ENCODE assay signal across 14 cellular contexts in genomic region chr2:230443540-230443939, GRCh38. TPM values are rescaled to one million over a fixed set of nuclear protein-coding genes. Genes with fewer than 3 reads are reported as not detected.
A peak's percentile ranks its signal among the peaks of the same experiment; 100 is the strongest.
DNase-seq lines count a peak whose midpoint lies in the region; ATAC-seq, FAIRE-seq and TF ChIP-seq lines count a peak whose summit lies in the region.
"Had no signal": no experiment of that assay in that cellular context is flagged by ENCODE, and none has a peak within 500 bp of the region (broad histone marks: within the 10 kb centered on the region; RNA-seq: fewer than 3 reads in every experiment).

No MANE protein-coding gene starts in this region.

- no peaks in the 10 kb centered on the region for H3K27me3 Mint-ChIP-seq in activated naive CD8-positive, alpha-beta T cell treated with anti-CD3 and anti-CD28 coated beads, Interleukin-2, amount 50 U/mL, for 24 hours

- H3K9ac ChIP-seq in kidney (ENCODE audit: low read length in 2 of 2): no peak overlapping the region

- no peaks in the 10 kb centered on the region for H3K9me3 ChIP-seq in kidney (ENCODE audit: control insufficient read depth in 1 of 2, low read length in 2 of 2)

- peaks cover 88% of the 10 kb centered on the region for H3K4me1 Mint-ChIP-seq in activated naive CD8-positive, alpha-beta T cell treated with anti-CD3 and anti-CD28 coated beads, Interleukin-2, amount 50 U/mL, for 24 hours

- no peak overlapping the region for H3K27ac ChIP-seq in kidney (ENCODE audit: low read depth in 2 of 2, low read length in 2 of 2)
- H3K27ac ChIP-seq: hepatocyte had no signal

- H3K4me3 ChIP-seq in kidney (ENCODE audit: low read length in 2 of 2): no peak overlapping the region
- H3K4me3 ChIP-seq: hepatocyte had no signal

- intact Hi-C loops in kidney (cut with DNase I): no loop called here

- DNase-seq in AG20443 (ENCODE audit: low spot score): peak; percentile 40
- DNase-seq in HCEC 1CT: peak; percentile 63
- no peak for DNase-seq in activated naive CD8-positive, alpha-beta T cell treated with anti-CD3 and anti-CD28 coated beads, Interleukin-2, amount 50 U/mL, for 24 hours
- peak; percentile 14 for DNase-seq in kidney
- DNase-seq in SKM-1 treated with dmso at 0.1 percent for 144 hours (lab: John Stamatoyannopoulos, UW; ENCODE audit: unreplicated experiment): no peak
- DNase-seq in GDM1 (lab: John Stamatoyannopoulos, UW): no peak
- DNase-seq in NCI-H2227 treated with DMSO at 0.1 percent for 48 hours (lab: John Stamatoyannopoulos, UW): no peak
- DNase-seq: activated T-cell treated with anti-CD3 and anti-CD28 coated beads, Interleukin-2, amount 50 U/mL, for 48 hours; Calu3; cortex of kidney; NCI-H1417 treated with DMSO at 0.1 percent for 48 hours; T-helper 9 cell had no signal

- H3K4me1 ChIP-seq in kidney (ENCODE audit: control insufficient read depth in 1 of 2, insufficient read depth in 1 of 2, low read depth in 1 of 2, low read length in 2 of 2): peaks cover 2 to 3% of the 10 kb centered on the region in 2 donors

- H3K9me3 Mint-ChIP-seq in activated naive CD8-positive, alpha-beta T cell treated with anti-CD3 and anti-CD28 coated beads, Interleukin-2, amount 50 U/mL, for 24 hours: peaks cover 8% of the 10 kb centered on the region

- H3K4me3 Mint-ChIP-seq in activated naive CD8-positive, alpha-beta T cell treated with anti-CD3 and anti-CD28 coated beads, Interleukin-2, amount 50 U/mL, for 24 hours: no peak overlapping the region

- H3K27ac Mint-ChIP-seq in activated naive CD8-positive, alpha-beta T cell treated with anti-CD3 and anti-CD28 coated beads, Interleukin-2, amount 50 U/mL, for 24 hours: peak overlapping the region; percentile 61

- ATAC-seq in activated naive CD8-positive, alpha-beta T cell treated with anti-CD3 and anti-CD28 coated beads, Interleukin-2, amount 50 U/mL, for 24 hours: no peak
- ATAC-seq in GM21737 (IDR thresholded peaks at IDR 0.05; ENCODE audit: unreplicated experiment): no peak

- peaks cover 64% of the 10 kb centered on the region for H3K36me3 Mint-ChIP-seq in activated naive CD8-positive, alpha-beta T cell treated with anti-CD3 and anti-CD28 coated beads, Interleukin-2, amount 50 U/mL, for 24 hours (ENCODE audit: low read depth)

- H3K36me3 ChIP-seq in kidney (ENCODE audit: control insufficient read depth in 1 of 2, insufficient read depth in 2 of 2, low read length in 2 of 2): peaks cover 16 to 18% of the 10 kb centered on the region in 2 donors

- no peak for FAIRE-seq in kidney (lab: Jason Lieb, UNC)

- TF ChIP-seq CTCF in kidney (IDR thresholded peaks at IDR 0.05; ENCODE audit: borderline replicate concordance, extremely low read depth, insufficient read depth): no peak

RNA-seq across cellular contexts. Expression of gene SP100, which starts 27.5 kb away (rescaled TPM):
- 118 TPM for total RNA-seq in kidney
- polyA plus RNA-seq in kidney (ENCODE audit: insufficient read depth, low read depth, low replicate concordance): 35.7 TPM

Comparison
In these comparisons a context has a peak if more than half of its experiments do, and no peak if none do; other contexts are left out.
1. DNase-seq: peak in AG20443 (single experiment), HCEC 1CT (single experiment) and kidney (single experiment); none in activated naive CD8-positive, alpha-beta T cell treated with anti-CD3 and anti-CD28 coated beads, Interleukin-2, amount 50 U/mL, for 24 hours (single experiment), SKM-1 treated with dmso at 0.1 percent for 144 hours (single experiment), GDM1 (single experiment) and NCI-H2227 treated with DMSO at 0.1 percent for 48 hours (single experiment).